ENCODE assay signal across 15 cellular contexts in the genomic region with DNA sequence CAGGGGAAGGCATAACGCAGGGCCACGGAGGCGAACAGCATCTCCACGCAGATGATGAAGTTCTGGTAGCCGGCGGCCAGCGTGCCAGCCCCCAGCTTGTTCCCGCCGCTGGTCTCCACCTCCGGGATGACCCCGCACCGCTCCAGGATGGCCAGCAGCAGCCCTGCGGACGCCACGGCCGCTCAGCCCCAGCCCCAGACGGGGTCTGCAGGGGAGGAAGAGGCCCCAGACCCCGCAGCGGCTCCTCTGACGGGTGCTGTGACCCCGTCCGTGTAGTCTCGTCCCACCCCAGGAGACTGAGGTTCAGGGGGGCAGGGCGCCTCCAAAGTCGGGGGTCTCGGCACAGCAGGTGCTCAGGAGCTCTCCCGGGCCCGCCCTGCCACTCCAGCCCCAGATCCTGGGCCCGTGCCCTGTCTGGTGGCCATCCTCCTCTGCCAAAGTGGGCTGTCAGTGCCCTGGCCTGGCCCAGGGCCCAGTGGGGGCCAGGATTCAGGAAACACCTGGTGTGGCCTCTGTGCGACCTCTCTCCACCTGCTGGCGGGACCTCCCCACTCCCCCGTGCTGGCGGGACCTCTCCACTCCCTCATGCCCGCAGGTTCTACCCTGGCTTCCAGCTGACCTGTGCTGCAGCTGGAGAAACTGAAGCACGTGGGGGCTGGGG. TPM values are rescaled to one million over a fixed set of nuclear protein-coding genes. Genes with fewer than 3 reads are reported as not detected.
"Had no signal": no experiment of that assay in that cellular context is flagged by ENCODE, and none has a peak within 500 bp of the region (broad histone marks: within the 10 kb centered on the region; RNA-seq: fewer than 3 reads in every experiment).

No MANE protein-coding gene starts in this region.

- H3K36me3 ChIP-seq: adrenal gland had no signal

- H3K4me3 ChIP-seq: adrenal gland, coronary artery, gastrocnemius medialis, smooth muscle cell, upper lobe of right lung had no signal

- H3K9me3 ChIP-seq: adrenal gland, gastrocnemius medialis, upper lobe of right lung had no signal

- FAIRE-seq: keratinocyte, TTC549 had no signal

- DNase-seq: activated naive CD4-positive, alpha-beta T cell treated with Interleukin-2 at 50 U/mL for 16 hours; caudate nucleus; effector CD4-positive, alpha-beta T cell; stimulated activated naive B cell treated with anti-CD40 and anti-IgM and Interleukin-4, amounts not matched to agents 10 μg/mL and 1 μg/mL and 100 μg/mL, for 72 hours; upper lobe of right lung had no signal

- H3K27ac ChIP-seq: adrenal gland, coronary artery, gastrocnemius medialis, upper lobe of right lung had no signal

- H3K27ac Mint-ChIP-seq: stimulated activated naive B cell treated with anti-CD40 and anti-IgM and Interleukin-4, amounts not matched to agents 10 μg/mL and 1 μg/mL and 100 μg/mL, for 72 hours had no signal

- H3K27me3 ChIP-seq: adrenal gland, gastrocnemius medialis, upper lobe of right lung had no signal

- H3K9me3 Mint-ChIP-seq: mesothelial cell of epicardium; neural crest cell; stimulated activated naive B cell treated with anti-CD40 and anti-IgM and Interleukin-4, amounts not matched to agents 10 μg/mL and 1 μg/mL and 100 μg/mL, for 72 hours had no signal

- H3K4me1 ChIP-seq: adrenal gland, upper lobe of right lung had no signal

- ATAC-seq: activated CD4-positive, CD25-positive, alpha-beta regulatory T cell treated with anti-CD3 and anti-CD28 coated beads, Interleukin-2, amount 50 U/mL, for 24 hours; gastrocnemius medialis had no signal

- H3K27me3 Mint-ChIP-seq: stimulated activated naive B cell treated with anti-CD40 and anti-IgM and Interleukin-4, amounts not matched to agents 10 μg/mL and 1 μg/mL and 100 μg/mL, for 72 hours had no signal

- H3K4me2 ChIP-seq: smooth muscle cell had no signal

- H3K4me1 Mint-ChIP-seq: mesothelial cell of epicardium, neural crest cell had no signal

- H3K4me3 Mint-ChIP-seq: mesothelial cell of epicardium; neural crest cell; stimulated activated naive B cell treated with anti-CD40 and anti-IgM and Interleukin-4, amounts not matched to agents 10 μg/mL and 1 μg/mL and 100 μg/mL, for 72 hours had no signal

RNA-seq across cellular contexts. Expression of a gene that starts 8.1 kb away (rescaled TPM):
- total RNA-seq: neural crest cell, temporal lobe had no signal
